27 cellular contexts compared by ENCODE assay signal in genomic region chr15:83166830-83167229, GRCh38. TPM values are rescaled to one million over a fixed set of nuclear protein-coding genes. Genes with fewer than 3 reads are reported as not detected.
"Had no signal": no experiment of that assay in that cellular context is flagged by ENCODE, and none has a peak within 500 bp of the region (broad histone marks: within the 10 kb centered on the region; RNA-seq: fewer than 3 reads in every experiment).

No MANE protein-coding gene starts in this region.

- H3K9me3 ChIP-seq: pancreas, prostate gland, testis, thyroid gland had no signal

- H3K4me3 Mint-ChIP-seq: naive thymus-derived CD8-positive, alpha-beta T cell; stimulated activated naive B cell treated with anti-CD40 and anti-IgM and Interleukin-4, amounts not matched to agents 10 μg/mL and 1 μg/mL and 100 μg/mL, for 72 hours had no signal

- H3K4me3 ChIP-seq: left lung, lower lobe of right lung, pancreas, prostate gland, skin epidermis, stomach, testis, thyroid gland, transverse colon, upper lobe of left lung had no signal

- ATAC-seq: left colon; left lung; lower lobe of right lung; naive thymus-derived CD8-positive, alpha-beta T cell; pancreas; right cardiac atrium; sciatic nerve; stimulated activated naive B cell treated with anti-CD40 and anti-IgM and Interleukin-4, amounts not matched to agents 10 μg/mL and 1 μg/mL and 100 μg/mL, for 72 hours; stimulated activated naive CD8-positive, alpha-beta T cell treated with anti-CD3 and anti-CD28 coated beads, Interleukin-15, Interleukin-2, amounts not matched to agents 100 U/mL and 50 U/mL, for 24 hours had no signal

- H3K4me1 Mint-ChIP-seq: stimulated activated naive B cell treated with anti-CD40 and anti-IgM and Interleukin-4, amounts not matched to agents 10 μg/mL and 1 μg/mL and 100 μg/mL, for 72 hours had no signal

- H3K36me3 ChIP-seq: left lung, lower lobe of right lung, pancreas, prostate gland, thyroid gland, transverse colon, upper lobe of left lung had no signal

- H3K27ac ChIP-seq: left lung, lower lobe of right lung, pancreas, prostate gland, skin epidermis, stomach, testis, thyroid gland, transverse colon, upper lobe of left lung had no signal

- DNase-seq: hippocampal formation; kidney; left colon; left lung; lower lobe of right lung; mammary epithelial cell; mesenchymal stem cell; naive thymus-derived CD8-positive, alpha-beta T cell; nucleus accumbens; pancreas; posterior cingulate gyrus; right cardiac atrium; stimulated activated CD4-positive, alpha-beta T cell treated with anti-CD3 and anti-CD28 coated beads, Interleukin-12 subunit alpha, Interleukin-12 subunit beta, amount 100 ng/mL, for 4 hours; stimulated activated CD4-positive, alpha-beta T cell treated with anti-CD3 and anti-CD28 coated beads, Interleukin-15, amount 100 ng/mL, for 24 hours; stimulated activated CD4-positive, alpha-beta T cell treated with anti-CD3 and anti-CD28 coated beads, Interleukin-2, amount 100 ng/mL, for 24 hours; stimulated activated CD4-positive, alpha-beta T cell treated with anti-CD3 and anti-CD28 coated beads, Interleukin-4, amount 100 ng/mL, for 1 hour; stimulated activated naive B cell treated with anti-CD40 and anti-IgM and Interleukin-4, amounts not matched to agents 10 μg/mL and 1 μg/mL and 100 μg/mL, for 72 hours; stimulated activated naive CD8-positive, alpha-beta T cell treated with anti-CD3 and anti-CD28 coated beads, Interleukin-15, Interleukin-2, amounts not matched to agents 100 U/mL and 50 U/mL, for 24 hours; stomach; testis; thyroid gland; transverse colon; upper lobe of left lung had no signal

- H3K27me3 ChIP-seq: left lung, pancreas, stomach, testis, thyroid gland, transverse colon, upper lobe of left lung had no signal

- H3K4me1 ChIP-seq: left lung, lower lobe of right lung, pancreas, prostate gland, stomach, transverse colon, upper lobe of left lung had no signal

- FAIRE-seq: islet of Langerhans, kidney, pancreas had no signal

- H3K27ac Mint-ChIP-seq: stimulated activated naive B cell treated with anti-CD40 and anti-IgM and Interleukin-4, amounts not matched to agents 10 μg/mL and 1 μg/mL and 100 μg/mL, for 72 hours had no signal

RNA-seq across cellular contexts. Expression of gene TM6SF1, which starts 59.4 kb away (rescaled TPM):
- polyA plus RNA-seq: mammary epithelial cell had no signal
